8 cellular contexts compared by ENCODE assay signal in the genomic region with DNA sequence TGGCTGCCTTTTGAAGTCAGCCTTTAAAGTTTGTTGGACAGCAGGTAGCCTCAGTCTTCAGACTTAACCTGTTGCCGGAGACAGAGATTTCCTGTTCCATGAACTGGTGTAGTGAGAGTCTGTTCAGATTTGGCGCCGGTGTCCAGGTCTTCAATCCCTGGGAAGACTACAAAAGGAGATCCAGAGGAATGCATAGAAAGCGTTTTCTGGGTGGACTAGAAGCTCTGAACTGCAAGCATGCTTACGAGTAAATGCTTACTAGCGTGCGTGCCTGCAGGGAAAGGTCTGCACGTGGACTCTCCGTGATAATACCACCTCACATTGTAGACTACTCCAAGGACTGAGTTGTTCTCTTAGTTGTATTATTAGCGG. TPM values are rescaled to one million over a fixed set of nuclear protein-coding genes. Genes with fewer than 3 reads are reported as not detected.
DNase-seq lines count a peak whose midpoint lies in the region; ATAC-seq and TF ChIP-seq lines count a peak whose summit lies in the region.

No MANE protein-coding gene starts in this region.

- in situ Hi-C loops in mammary epithelial cell (cut with MboI; ENCODE audit: low sequenced_read_pairs in 2 of 2) (loop anchor here in 1 of 2 donors (25.0 kb wide), 1 partner anchor 1500 kb away; no protein-coding TSS in a partner anchor), GM13977 (cut with MboI; ENCODE audit: low pct_unique_long_range_greater_than_20kb, low sequenced_read_pairs, unreplicated experiment) (no loop called here)

- CTCF ChIA-PET in mammary epithelial cell (lab: Charles Lee; ENCODE audit: low non-redundant PET): no interaction called here

- DNase-seq in ELF-1 (ENCODE audit: low read depth, low spot score): peak; percentile 46
- DNase-seq in MM.1S: no peak
- DNase-seq in mammary epithelial cell: peak; percentile 42
- DNase-seq in GM13977 (ENCODE audit: low spot score): no peak
- no peak for DNase-seq in cortex of kidney (lab: John Stamatoyannopoulos, UW)
- no peak for DNase-seq in NCI-H1105 (lab: John Stamatoyannopoulos, UW)

- peak overlapping the region; percentile 100 for H3K4me2 ChIP-seq in MM.1S (ENCODE audit: low read depth, low read length)
- H3K4me2 ChIP-seq in mammary epithelial cell (ENCODE audit: insufficient read depth, low read depth, low read length): peak overlapping the region; percentile 92

- H3K36me3 ChIP-seq in MM.1S (replicated peaks; ENCODE audit: insufficient read depth, low read length) (no peaks in the 10 kb centered on the region; the same call in 1 of the 2 replicates), mammary epithelial cell (ENCODE audit: insufficient read depth, low read length) (peaks cover 5% of the 10 kb centered on the region), mesodermal cell (ENCODE audit: control insufficient read depth, insufficient read depth, low read length) (peaks cover 31% of the 10 kb centered on the region)

- H3K79me2 ChIP-seq in MM.1S (ENCODE audit: low read length): peaks cover 59% of the 10 kb centered on the region
- peaks cover 58% of the 10 kb centered on the region for H3K79me2 ChIP-seq in mammary epithelial cell (ENCODE audit: insufficient read depth, low read length)

- H3K27ac ChIP-seq in MM.1S (ENCODE audit: low read length) (peak overlapping the region; percentile 8; the same call in 1 of the 2 replicates), mammary epithelial cell (ENCODE audit: insufficient read depth, low read depth, low read length) (peak overlapping the region; percentile 88), mesodermal cell (ENCODE audit: low read depth, low read length, severe bottlenecking) (peak overlapping the region; percentile 75)

- H3K4me1 ChIP-seq in MM.1S (ENCODE audit: low read length): peaks cover 37% of the 10 kb centered on the region
- peaks cover 28% of the 10 kb centered on the region for H3K4me1 ChIP-seq in mammary epithelial cell (ENCODE audit: insufficient read depth, low read length)
- peaks cover 24% of the 10 kb centered on the region for H3K4me1 ChIP-seq in mesodermal cell (ENCODE audit: control insufficient read depth, insufficient read depth, low read length, poor library complexity, severe bottlenecking)

- TF ChIP-seq CTCF in MM.1S (IDR thresholded peaks at IDR 0.05; ENCODE audit: low read length) (no peak), mammary epithelial cell (conservative IDR thresholded peaks at IDR 0.05 in 1 of 2, IDR thresholded peaks at IDR 0.05 in 1 of 2; ENCODE audit: extremely low read depth in 1 of 2, insufficient read depth in 1 of 2, low read depth in 1 of 2, low read length in 2 of 2) (no peak), GM13977 (IDR thresholded peaks at IDR 0.05; ENCODE audit: extremely low read depth, insufficient read depth, missing control alignments) (no peak)

- WGBS in mammary epithelial cell (ENCODE audit: low coverage, missing lambda C conversion rate): 7% methylated on average over 9 of the region's 10 CpGs
- WGBS in mesodermal cell (ENCODE audit: insufficient coverage in 2 of 2), 2 experiments: 1 to 5% methylated on average over 7 to 10 of the region's 10 CpGs

- H3F3A ChIP-seq in MM.1S (ENCODE audit: insufficient read depth, low read length): no peaks in the 10 kb centered on the region; the same call in 1 of the 2 replicates

- no peak for ATAC-seq in GM21737 (IDR thresholded peaks at IDR 0.05; ENCODE audit: unreplicated experiment)

- no peaks in the 10 kb centered on the region for H3K9me2 ChIP-seq in MM.1S (replicated peaks; ENCODE audit: insufficient read depth, low read length)

- no peaks in the 10 kb centered on the region for H3K9me3 ChIP-seq in MM.1S (replicated peaks; ENCODE audit: insufficient read depth, low read length)
- H3K9me3 ChIP-seq in mammary epithelial cell (replicated peaks; ENCODE audit: insufficient read depth, low read length): no peaks in the 10 kb centered on the region
- H3K9me3 ChIP-seq in mesodermal cell (ENCODE audit: control insufficient read depth, low read length): no peaks in the 10 kb centered on the region

- H3K4me3 ChIP-seq in MM.1S (ENCODE audit: low read length): peak overlapping the region; percentile 87
- peak overlapping the region; percentile 60 to 80 (median 76) for H3K4me3 ChIP-seq in mammary epithelial cell (replicated peaks in 1 of 3; ENCODE audit: insufficient read depth in 1 of 3, low read depth in 2 of 3, low read length in 3 of 3)
- peak overlapping the region; percentile 78 for H3K4me3 ChIP-seq in mesodermal cell (ENCODE audit: extremely low read depth, insufficient read depth, low read length, poor library complexity, severe bottlenecking)

- no peaks in the 10 kb centered on the region for H3K27me3 ChIP-seq in MM.1S (replicated peaks; ENCODE audit: insufficient read depth, low read length)
- no peaks in the 10 kb centered on the region for H3K27me3 ChIP-seq in mammary epithelial cell (ENCODE audit: insufficient read depth, low read length)

- dilution Hi-C loops in mammary epithelial cell (cut with HindIII; ENCODE audit: low sequenced_read_pairs): no loop called here

- H3K9ac ChIP-seq in MM.1S (ENCODE audit: low read length) (peak overlapping the region; percentile 86), mammary epithelial cell (ENCODE audit: insufficient read depth, low read length) (peak overlapping the region; percentile 89)

- H2AFZ ChIP-seq in MM.1S (ENCODE audit: low read length): 0 out of 2 replicates have a peak overlapping the region, but pooled peaks have one; percentile 8
- peak overlapping the region; percentile 93 for H2AFZ ChIP-seq in mammary epithelial cell (ENCODE audit: low read depth, low read length)

- H4K20me1 ChIP-seq in MM.1S (ENCODE audit: insufficient read depth, low read length) (peaks cover 6% of the 10 kb centered on the region), mammary epithelial cell (ENCODE audit: insufficient read depth, low read length) (peaks cover 4% of the 10 kb centered on the region)

- TSS peak; percentile 24 for BruUV-seq in mammary epithelial cell (replicated peaks; lab: Mats Ljungman, UMichigan)

- intact Hi-C loops in mammary epithelial cell (cut with micrococcal nuclease): no loop called here

RNA-seq across cellular contexts. Expression of gene GLRX3, which starts 0.9 kb away (rescaled TPM):
- total RNA-seq in mammary epithelial cell: 100 to 1,000 TPM in 1 of 2 donors, 10 to 100 TPM in 1; 77.8 to 151 TPM
- polyA plus RNA-seq in mammary epithelial cell: 123 TPM
- 56.3 TPM for polyA minus RNA-seq in mammary epithelial cell
- 157 TPM for polyA plus RNA-seq in mesodermal cell (2013, experiment 1 of 2)
- polyA plus RNA-seq in mesodermal cell (2013, experiment 2 of 2): 165 TPM

RNA-seq across cellular contexts. Expression of gene C10orf143, which starts 26.4 kb away (rescaled TPM):
- 1 to 10 TPM; 1.3 to 2.4 TPM for total RNA-seq in mammary epithelial cell
- 0.69 TPM for polyA plus RNA-seq in mammary epithelial cell
- polyA minus RNA-seq in mammary epithelial cell: not detected
- 1.7 TPM for polyA plus RNA-seq in mesodermal cell (2013, experiment 1 of 2)
- polyA plus RNA-seq in mesodermal cell (2013, experiment 2 of 2): 2.6 TPM

Comparison
In these comparisons a context has a peak if more than half of its experiments do, and no peak if none do; other contexts are left out.
1. DNase-seq: peak in ELF-1 (single experiment) and mammary epithelial cell (single experiment); none in MM.1S (single experiment), GM13977 (single experiment), cortex of kidney (single experiment) and NCI-H1105 (single experiment).
2. H3K27ac ChIP-seq: peak in every context shown above with its lines; median percentile 88 in mammary epithelial cell; 75 in mesodermal cell; 8 in MM.1S.
3. Peak in every context shown above with its lines, with median percentiles within 50 percentile points of each other: H3K4me3 ChIP-seq.